27 cellular contexts compared by ENCODE assay signal in the genomic region with DNA sequence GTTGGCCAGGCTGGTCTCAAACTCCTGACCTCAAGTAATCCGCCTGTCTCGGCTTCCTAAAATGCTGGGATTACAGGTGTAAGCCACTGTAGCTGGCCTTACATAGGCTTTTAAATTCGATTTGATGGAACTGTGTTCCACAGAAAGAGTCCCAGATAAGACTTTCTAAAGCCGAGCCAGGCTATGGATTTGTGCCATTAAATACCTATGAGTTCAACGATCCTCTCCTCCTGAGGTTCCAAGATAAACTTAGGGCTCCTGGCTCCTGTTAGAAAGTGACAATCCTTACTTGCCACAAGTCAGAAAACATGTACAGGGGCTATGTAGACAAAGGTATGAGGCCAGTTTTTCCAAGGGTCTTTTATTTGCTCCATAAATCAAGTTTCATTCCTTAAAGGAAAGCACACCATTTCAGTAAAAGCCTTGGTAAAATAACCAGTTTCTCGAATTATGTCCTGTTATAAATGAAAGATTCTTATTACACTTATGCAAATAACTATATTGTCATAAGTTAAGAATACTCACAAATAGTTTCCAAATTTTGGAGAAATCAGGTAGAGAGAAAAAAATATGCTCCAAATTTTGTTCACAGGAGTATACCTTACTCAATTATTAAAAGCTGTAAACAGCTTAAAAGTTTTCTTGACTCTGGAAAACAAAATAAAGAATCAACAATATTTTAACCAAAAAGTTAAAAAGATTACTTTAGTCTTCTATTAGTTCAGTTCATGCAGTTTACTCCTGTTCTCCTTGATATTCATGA. TPM values are rescaled to one million over a fixed set of nuclear protein-coding genes. Genes with fewer than 3 reads are reported as not detected.
DNase-seq lines count a peak whose midpoint lies in the region; ATAC-seq, FAIRE-seq and TF ChIP-seq lines count a peak whose summit lies in the region.
"Had no signal": no experiment of that assay in that cellular context is flagged by ENCODE, and none has a peak within 500 bp of the region (broad histone marks: within the 10 kb centered on the region; RNA-seq: fewer than 3 reads in every experiment).

No MANE protein-coding gene starts in this region.

- no peak for TF ChIP-seq CTCF in HEK293 (tag by site-specific recombination; IDR thresholded peaks at IDR 0.05)
- no peak for TF ChIP-seq CTCF in OCI-LY7 (conservative IDR thresholded peaks at IDR 0.05; ENCODE audit: low read length)
- no peak for TF ChIP-seq CTCF in kidney (IDR thresholded peaks at IDR 0.05; ENCODE audit: borderline replicate concordance, extremely low read depth, insufficient read depth)
- no peak for TF ChIP-seq CTCF in gastrocnemius medialis (IDR thresholded peaks at IDR 0.05 in 4 of 5, conservative IDR thresholded peaks at IDR 0.05 in 1 of 5)
- no peak for TF ChIP-seq CTCF in left ventricle myocardium inferior (IDR thresholded peaks at IDR 0.05; ENCODE audit: borderline replicate concordance)

- POLR2A ChIA-PET in HEK293 (lab: Yijun Ruan, JAX) (no interaction called here), OCI-LY7 (lab: Charles Lee) (interaction anchor here (0.5 to 2.1 kb wide), 3 partner anchors 10 to 708 kb away, joined by 3 to 4 read pairs (median 3); no protein-coding TSS in a partner anchor)

- H3K27ac ChIP-seq in HEK293 (ENCODE audit: extremely low read depth, low read depth, low read length) (no peak overlapping the region), OCI-LY7 (ENCODE audit: low read depth, low read length, poor library complexity, severe bottlenecking) (no peak overlapping the region), kidney (ENCODE audit: low read depth in 2 of 2, low read length in 2 of 2) (no peak overlapping the region), gastrocnemius medialis (no peak overlapping the region), left ventricle myocardium inferior (replicated peaks) (no peak overlapping the region)
- H3K27ac ChIP-seq: BLaER1 had no signal

- ATAC-seq in gastrocnemius medialis, result no peak
- ATAC-seq: GM12878 had no signal

- intact Hi-C loops in OCI-LY7 (cut with micrococcal nuclease; ENCODE audit: unreplicated experiment) (no loop called here), kidney (cut with DNase I) (no loop called here), gastrocnemius medialis (cut with DNase I; ENCODE audit: low total_unique reads) (no loop called here), left ventricle myocardium inferior (cut with micrococcal nuclease) (no loop called here)

- no peaks in the 10 kb centered on the region for H3K36me3 ChIP-seq in HEK293 (ENCODE audit: control insufficient read depth in 2 of 2, insufficient read depth in 1 of 2, low read length in 2 of 2)
- H3K36me3 ChIP-seq in OCI-LY7 (ENCODE audit: insufficient read depth, low read length), result no peaks in the 10 kb centered on the region; the same call in 1 of the 2 replicates
- no peaks in the 10 kb centered on the region for H3K36me3 ChIP-seq in kidney (ENCODE audit: control insufficient read depth in 1 of 2, insufficient read depth in 2 of 2, low read length in 2 of 2)
- no peaks in the 10 kb centered on the region for H3K36me3 ChIP-seq in gastrocnemius medialis
- no peaks in the 10 kb centered on the region for H3K36me3 ChIP-seq in left ventricle myocardium inferior
- H3K36me3 ChIP-seq: BE2C, BLaER1 had no signal

- CTCF ChIA-PET in HEK293 (lab: Yijun Ruan, JAX), result interaction anchor here (0.7 kb wide), 1 partner anchor 22 kb away, joined by 3 read pairs; no protein-coding TSS in a partner anchor
- CTCF ChIA-PET in OCI-LY7 (lab: Charles Lee; ENCODE audit: unreplicated experiment), result no interaction called here

- H4K20me1 ChIP-seq in OCI-LY7 (ENCODE audit: insufficient read depth, low read length), result no peaks in the 10 kb centered on the region
- H4K20me1 ChIP-seq: BLaER1 had no signal

- in situ Hi-C loops in gastrocnemius medialis (cut with MboI; ENCODE audit: low sequenced_read_pairs in 4 of 4), result no loop called here

- no peaks in the 10 kb centered on the region for H3K79me2 ChIP-seq in OCI-LY7 (ENCODE audit: insufficient read depth, low read depth, low read length)

- no peak overlapping the region for H2AFZ ChIP-seq in OCI-LY7 (ENCODE audit: low read length)

- H3K27me3 ChIP-seq in gastrocnemius medialis (no peaks in the 10 kb centered on the region), left ventricle myocardium inferior (ENCODE audit: low read depth) (no peaks in the 10 kb centered on the region)
- H3K27me3 ChIP-seq: BE2C, BLaER1 had no signal

- peak; percentile 6 for FAIRE-seq in kidney (lab: Jason Lieb, UNC)
- FAIRE-seq: A204.1, GM12878, GM12892, GM18507 had no signal

- H3K9me2 ChIP-seq in OCI-LY7 (ENCODE audit: insufficient read depth, low read length), result no peaks in the 10 kb centered on the region

- no peak overlapping the region for H3K4me2 ChIP-seq in OCI-LY7 (ENCODE audit: low read length)
- H3K4me2 ChIP-seq: BLaER1 had no signal

- H3K9me3 ChIP-seq in HEK293 (ENCODE audit: control insufficient read depth, insufficient read depth, low read depth, low read length) (no peaks in the 10 kb centered on the region), OCI-LY7 (ENCODE audit: low read length) (peaks cover 36% of the 10 kb centered on the region), kidney (ENCODE audit: control insufficient read depth in 1 of 2, low read length in 2 of 2) (peaks cover 0 to 6% of the 10 kb centered on the region in 2 donors), gastrocnemius medialis (no peaks in the 10 kb centered on the region), left ventricle myocardium inferior (replicated peaks) (peaks cover 15% of the 10 kb centered on the region)
- H3K9me3 ChIP-seq: BE2C had no signal

- H3K9ac ChIP-seq in kidney (ENCODE audit: low read length in 2 of 2), result no peak overlapping the region
- H3K9ac ChIP-seq: BLaER1 had no signal

- DNase-seq in OCI-LY7 (ENCODE audit: low spot score) (peak; percentile 10), kidney (no peak), gastrocnemius medialis (no peak), left ventricle myocardium inferior (no peak)
- no peak for DNase-seq in activated CD8-positive, alpha-beta memory T cell treated with anti-CD3 and anti-CD28 coated beads, Interleukin-2, amount 50 U/mL, for 48 hours
- DNase-seq: 8988T; ACHN; BE2C; C1 segment of cervical spinal cord; CD4-positive, alpha-beta memory T cell; CD4-positive, CD25-positive, alpha-beta regulatory T cell; CD8-positive, alpha-beta memory T cell; COR-L47; DMS 273 treated with DMSO at 0.1 percent for 48 hours; DMS153; DMS53; DMS79; DND-41; EL; GDM1 had no signal

- H3K4me3 ChIP-seq in HEK293 (ENCODE audit: low read depth, low read length) (no peak overlapping the region), OCI-LY7 (ENCODE audit: low read depth, low read length, poor library complexity, severe bottlenecking) (no peak overlapping the region), kidney (ENCODE audit: low read length in 2 of 2) (no peak overlapping the region), gastrocnemius medialis (no peak overlapping the region), left ventricle myocardium inferior (no peak overlapping the region)
- H3K4me3 ChIP-seq: BLaER1, GM12878 had no signal

- TF ChIP-seq POLR2A in gastrocnemius medialis (IDR thresholded peaks at IDR 0.05), result no peak

- H3K4me1 ChIP-seq in HEK293 (ENCODE audit: control insufficient read depth, insufficient read depth, low read length) (no peaks in the 10 kb centered on the region), OCI-LY7 (ENCODE audit: insufficient read depth, low read length, poor library complexity, severe bottlenecking) (peaks cover 9% of the 10 kb centered on the region), kidney (ENCODE audit: control insufficient read depth in 1 of 2, insufficient read depth in 1 of 2, low read depth in 1 of 2, low read length in 2 of 2) (no peaks in the 10 kb centered on the region), gastrocnemius medialis (no peaks in the 10 kb centered on the region), left ventricle myocardium inferior (no peaks in the 10 kb centered on the region)
- H3K4me1 ChIP-seq: BE2C had no signal

- no TSS peak for BruUV-seq in OCI-LY7 (replicated peaks; lab: Mats Ljungman, UMichigan)

TF ChIP-seq in HEK293, 187 proteins besides CTCF, POLR2A, EP300 and RAD21 (continues in another document):
- TF ChIP-seq HOXD13 (CRISPR knock-in tag; IDR thresholded peaks at IDR 0.05; ENCODE audit: borderline replicate concordance) (no peak), SETDB1 (IDR thresholded peaks at IDR 0.05; ENCODE audit: insufficient read length, low read length) (peak; percentile 92), MEIS1 (CRISPR knock-in tag; IDR thresholded peaks at IDR 0.05; ENCODE audit: borderline replicate concordance) (no peak), TSHZ1 (tag by site-specific recombination; IDR thresholded peaks at IDR 0.05; ENCODE audit: borderline replicate concordance) (no peak), ZNF76 (tag by site-specific recombination; IDR thresholded peaks at IDR 0.05; ENCODE audit: borderline replicate concordance, low read depth) (no peak), ZNF114 (tag by site-specific recombination; IDR thresholded peaks at IDR 0.05) (no peak), KLF8 (tag by site-specific recombination; IDR thresholded peaks at IDR 0.05) (no peak)

RNA-seq across cellular contexts. Expression of gene LRRK2, which starts 36.1 kb away (rescaled TPM):
- 5.9 and 10.1 TPM in 2 replicates for total RNA-seq in OCI-LY7 (2014; rRNA removed; shearing (Covaris generic))
- total RNA-seq in OCI-LY7 (2022) (22.6 and 28.4 TPM in 2 replicates), kidney (110 TPM), gastrocnemius medialis (10 to 100 TPM in 1 of 4 donors, 1 to 10 TPM in 3; 4.5 to 10.7 (median 6.2) TPM), left ventricle myocardium inferior (6.7 TPM)
- 8.6 TPM for polyA plus RNA-seq in kidney (ENCODE audit: insufficient read depth, low read depth, low replicate concordance)
- total RNA-seq: G401 had no signal
- polyA plus RNA-seq: CD8-positive, alpha-beta memory T cell had no signal
